8 cellular contexts compared by ENCODE assay signal in the genomic region with DNA sequence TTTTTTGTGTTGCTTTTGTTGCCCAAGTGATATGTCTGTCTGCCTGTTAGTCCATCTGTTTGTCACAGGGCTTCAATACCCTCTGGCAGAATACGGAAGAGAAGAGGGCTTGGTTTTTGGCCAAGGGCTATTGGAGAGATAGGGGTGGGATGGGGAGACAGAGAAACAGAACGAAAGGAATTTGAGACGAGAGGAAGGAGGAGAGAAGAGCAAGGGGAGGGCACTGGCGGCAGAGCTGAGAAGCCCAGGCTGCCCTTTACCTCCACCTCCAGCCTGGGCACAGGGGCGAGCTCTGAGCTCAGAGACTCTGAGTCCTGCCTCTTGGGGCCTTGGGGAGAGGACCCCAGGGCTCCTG. TPM values are rescaled to one million over a fixed set of nuclear protein-coding genes. Genes with fewer than 3 reads are reported as not detected.
DNase-seq lines count a peak whose midpoint lies in the region; ATAC-seq, FAIRE-seq and TF ChIP-seq lines count a peak whose summit lies in the region.

No MANE protein-coding gene starts in this region.

- no peak for ATAC-seq in effector memory CD8-positive, alpha-beta T cell (replicated peaks)
- no peak for ATAC-seq in psoas muscle

- POLR2A ChIA-PET in CD8-positive, alpha-beta memory T cell (lab: Charles Lee), result interaction anchor here (1.2 kb wide), 1 partner anchor 33 kb away, joined by 7 read pairs; a partner anchor contains a TSS

- no peak for DNase-seq in CD8-positive, alpha-beta memory T cell
- DNase-seq in SK-N-MC (ENCODE audit: low read depth, low spot score) (no peak), psoas muscle (no peak), H54 (ENCODE audit: insufficient read length, low spot score) (no peak), UCSD-AML1 (lab: John Stamatoyannopoulos, UW; ENCODE audit: unreplicated experiment) (no peak), DMS153 (lab: John Stamatoyannopoulos, UW) (no peak), NCI-H128 (lab: John Stamatoyannopoulos, UW; ENCODE audit: unreplicated experiment) (no peak)
- DNase-seq in effector memory CD8-positive, alpha-beta T cell, result no peak

- no peaks in the 10 kb centered on the region for H3K36me3 ChIP-seq in CD8-positive, alpha-beta memory T cell (ENCODE audit: insufficient read depth, low read length)
- no peaks in the 10 kb centered on the region for H3K36me3 ChIP-seq in SK-N-MC (ENCODE audit: insufficient read depth, low read length)
- H3K36me3 ChIP-seq in psoas muscle (ENCODE audit: insufficient read depth in 1 of 2, low read depth in 1 of 2), result no peaks in the 10 kb centered on the region

- no peaks in the 10 kb centered on the region for H3K27me3 ChIP-seq in CD8-positive, alpha-beta memory T cell (ENCODE audit: insufficient read depth, low read length, poor library complexity, severe bottlenecking)
- no peaks in the 10 kb centered on the region for H3K27me3 ChIP-seq in psoas muscle (ENCODE audit: insufficient read depth in 3 of 3, low read length in 2 of 3)

- H3K9me3 Mint-ChIP-seq in CD8-positive, alpha-beta memory T cell, result no peaks in the 10 kb centered on the region
- no peaks in the 10 kb centered on the region for H3K9me3 Mint-ChIP-seq in effector memory CD8-positive, alpha-beta T cell

- FAIRE-seq in H54 (lab: Jason Lieb, UNC), result no peak

- no peaks in the 10 kb centered on the region for H3K9me3 ChIP-seq in CD8-positive, alpha-beta memory T cell (ENCODE audit: low read length)
- H3K9me3 ChIP-seq in SK-N-MC (ENCODE audit: low read depth, low read length) (no peaks in the 10 kb centered on the region), psoas muscle (no peaks in the 10 kb centered on the region)

- 33 to 54% (median 43%) methylated on average over 5 of the region's 5 CpGs for WGBS in psoas muscle, 3 donors

- peaks cover 63 to 79% (median 75%) of the 10 kb centered on the region in 3 donors for H3K4me1 Mint-ChIP-seq in CD8-positive, alpha-beta memory T cell
- peaks cover 41 to 56% of the 10 kb centered on the region in 2 donors for H3K4me1 Mint-ChIP-seq in effector memory CD8-positive, alpha-beta T cell (ENCODE audit: low read depth in 2 of 2)

- H3K4me3 ChIP-seq in CD8-positive, alpha-beta memory T cell (ENCODE audit: low read length), result peak overlapping the region; percentile 72
- peak overlapping the region; percentile 64; the same call in 1 of the 2 replicates for H3K4me3 ChIP-seq in SK-N-MC
- peak overlapping the region; percentile 44 for H3K4me3 ChIP-seq in psoas muscle

- H3K27ac ChIP-seq in CD8-positive, alpha-beta memory T cell (ENCODE audit: low read depth, low read length), result peak overlapping the region; percentile 47
- H3K27ac ChIP-seq in SK-N-MC, result peak overlapping the region; percentile 95
- H3K27ac ChIP-seq in psoas muscle, result peak overlapping the region; percentile 53

- H3K4me3 Mint-ChIP-seq in CD8-positive, alpha-beta memory T cell, result peak overlapping the region; percentile 86 to 96 (median 94)
- H3K4me3 Mint-ChIP-seq in effector memory CD8-positive, alpha-beta T cell, result peak overlapping the region; percentile 89 to 90

- peaks cover 83% of the 10 kb centered on the region for H3K4me1 ChIP-seq in CD8-positive, alpha-beta memory T cell (ENCODE audit: insufficient read depth, low read length)
- peaks cover 79% of the 10 kb centered on the region for H3K4me1 ChIP-seq in psoas muscle

- intact Hi-C loops in psoas muscle (cut with DNase I), result no loop called here

- H3K27me3 Mint-ChIP-seq in CD8-positive, alpha-beta memory T cell, result no peaks in the 10 kb centered on the region
- peaks cover 1 to 2% of the 10 kb centered on the region in 2 donors for H3K27me3 Mint-ChIP-seq in effector memory CD8-positive, alpha-beta T cell

- H3K36me3 Mint-ChIP-seq in CD8-positive, alpha-beta memory T cell, result peaks cover 0 to 4% (median 0%) of the 10 kb centered on the region in 3 donors
- H3K36me3 Mint-ChIP-seq in effector memory CD8-positive, alpha-beta T cell (ENCODE audit: insufficient read depth), result peaks cover 4% of the 10 kb centered on the region

- TF ChIP-seq CTCF in psoas muscle (IDR thresholded peaks at IDR 0.05), result no peak

- peak overlapping the region; percentile 38 for H3K9ac ChIP-seq in SK-N-MC (ENCODE audit: insufficient read length)

- CTCF ChIA-PET in CD8-positive, alpha-beta memory T cell (lab: Charles Lee), result interaction anchor here (0.5 to 5.3 kb wide), 8 partner anchors 29 to 146 kb away, joined by 3 to 34 read pairs (median 5); a partner anchor contains a TSS

- peak overlapping the region; percentile 94 to 99 (median 96) for H3K27ac Mint-ChIP-seq in CD8-positive, alpha-beta memory T cell
- H3K27ac Mint-ChIP-seq in effector memory CD8-positive, alpha-beta T cell, result peak overlapping the region; percentile 92 to 94

- TF ChIP-seq POLR2A in H54 (IDR thresholded peaks at IDR 0.05; ENCODE audit: low read depth, low read length), result no peak

RNA-seq across cellular contexts. Expression of a gene that starts 33.7 kb away (rescaled TPM):
- 100 to 1,000 TPM; 120 to 128 TPM for total RNA-seq in CD8-positive, alpha-beta memory T cell
- polyA plus RNA-seq in CD8-positive, alpha-beta memory T cell, result 64.1 TPM
- 10 to 100 TPM; 29.4 to 40.6 (median 35.9) TPM for total RNA-seq in psoas muscle
- 10 to 100 TPM in 2 of 3 donors, 1 to 10 TPM in 1; 7.9 to 14.2 (median 11.3) TPM for polyA plus RNA-seq in psoas muscle
